In the genomic region with DNA sequence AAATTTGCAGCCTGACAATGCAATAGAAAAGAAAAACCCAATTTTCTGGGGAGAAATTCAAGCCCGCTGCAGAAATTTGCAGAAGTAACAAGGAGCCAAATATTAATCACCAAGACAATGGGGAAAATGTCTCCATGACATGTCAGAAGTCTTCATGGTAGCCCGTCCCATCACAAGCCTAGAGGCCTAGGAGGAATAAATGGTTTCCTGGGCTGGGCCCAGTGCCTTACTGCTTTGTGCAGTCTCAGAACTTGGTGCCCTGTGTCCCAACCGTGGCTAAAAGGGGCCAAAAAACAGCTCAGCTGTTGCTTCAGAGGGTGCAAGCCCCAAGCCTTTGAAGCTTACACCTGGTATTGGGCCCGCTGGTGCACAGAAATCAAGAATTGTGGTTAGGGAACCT, we compare ENCODE assay signal across 29 cellular contexts.
"Had no signal": no experiment of that assay in that cellular context is flagged by ENCODE, and none has a peak within 500 bp of the region (broad histone marks: within the 10 kb centered on the region; RNA-seq: fewer than 3 reads in every experiment).

No MANE protein-coding gene starts in this region.

- H3K4me3 ChIP-seq: adrenal gland, ascending aorta, body of pancreas, breast epithelium, cardiac muscle cell had no signal

- H3K36me3 ChIP-seq: adrenal gland, ascending aorta, brain microvascular endothelial cell, breast epithelium, cardiac muscle cell had no signal

- H3K4me1 ChIP-seq: adrenal gland, ascending aorta, body of pancreas, breast epithelium had no signal

- H3K9me3 ChIP-seq: adrenal gland, ascending aorta had no signal

- DNase-seq: activated effector memory CD4-positive, alpha-beta T cell treated with anti-CD3 and anti-CD28 coated beads, Interleukin-2, amount 50 U/mL, for 16 hours; activated effector memory CD4-positive, alpha-beta T cell treated with Interleukin-2 at 50 U/mL for 16 hours; activated gamma-delta T cell; activated gamma-delta T cell treated with Interleukin-2 at 50 U/mL for 16 hours; activated naive CD4-positive, alpha-beta T cell; activated naive CD4-positive, alpha-beta T cell treated with anti-CD3 and anti-CD28 coated beads for 36 hours; activated naive CD4-positive, alpha-beta T cell treated with anti-CD3 and anti-CD28 coated beads, Interleukin-2, amount 10 ng/mL, durations not matched to agents 7 days and 5 days; activated naive CD4-positive, alpha-beta T cell treated with anti-CD3 and anti-CD28 coated beads, Interleukin-2, amount 50 U/mL, for 16 hours; activated naive CD4-positive, alpha-beta T cell treated with Interleukin-2 at 50 U/mL for 16 hours; activated naive CD8-positive, alpha-beta T cell treated with anti-CD3 and anti-CD28 coated beads for 36 hours; activated naive CD8-positive, alpha-beta T cell treated with anti-CD3 and anti-CD28 coated beads, Interleukin-2, amount 10 ng/mL, durations not matched to agents 7 days and 5 days; activated naive CD8-positive, alpha-beta T cell treated with anti-CD3 and anti-CD28 coated beads, Interleukin-2, amount 50 U/mL, for 24 hours; activated T-cell treated with anti-CD3 and anti-CD28 coated beads, Interleukin-2, amount 50 U/mL, for 24 hours; activated T-cell treated with anti-CD3 and anti-CD28 coated beads, Interleukin-2, amount 50 U/mL, for 4 hours; activated T-cell treated with anti-CD3 and anti-CD28 coated beads, Interleukin-2, amount 50 U/mL, for 48 hours; activated T-cell treated with anti-CD3 and anti-CD28 coated beads, Interleukin-2, amount 50 U/mL, for 72 hours; adrenal gland; amniotic stem cell; amygdala; anterior cingulate cortex; aorta; body of pancreas; brain microvascular endothelial cell; caudate nucleus; central memory CD4-positive, alpha-beta T cell; cerebellar nuclear complex had no signal

- H3K27ac ChIP-seq: adrenal gland, ascending aorta, body of pancreas, brain microvascular endothelial cell, breast epithelium, cardiac muscle cell had no signal
